Comparison of ENCODE assay signal across 7 cellular contexts in the genomic region with DNA sequence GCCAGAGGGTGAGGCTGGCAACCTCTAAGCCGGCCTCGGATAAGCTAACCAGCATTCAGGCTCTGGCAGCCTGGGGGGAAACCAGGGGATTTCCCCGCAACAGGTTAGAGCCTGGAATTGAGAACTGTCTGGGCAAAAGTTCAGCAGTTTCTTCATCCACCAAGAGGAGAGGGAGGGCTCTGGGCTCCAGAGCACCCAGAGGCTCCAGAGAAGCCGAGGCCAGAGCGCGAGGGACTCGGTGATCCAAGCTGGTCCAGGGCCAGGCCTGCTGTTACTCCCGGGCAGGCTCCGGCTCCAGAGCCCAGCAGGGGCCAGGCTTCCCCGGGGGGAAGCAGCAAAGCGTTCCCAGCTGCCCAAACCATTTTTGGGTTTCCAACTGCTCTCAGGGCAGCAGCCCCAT. TPM values are rescaled to one million over a fixed set of nuclear protein-coding genes. Genes with fewer than 3 reads are reported as not detected.
DNase-seq lines count a peak whose midpoint lies in the region; ATAC-seq and TF ChIP-seq lines count a peak whose summit lies in the region.
"Had no signal": no experiment of that assay in that cellular context is flagged by ENCODE, and none has a peak within 500 bp of the region (broad histone marks: within the 10 kb centered on the region; RNA-seq: fewer than 3 reads in every experiment).

No MANE protein-coding gene starts in this region.

- peaks cover 55% of the 10 kb centered on the region for H3K4me1 Mint-ChIP-seq in activated T-cell treated with anti-CD3 and anti-CD28 coated beads, Interleukin-2, amount 50 U/mL, for 24 hours (ENCODE audit: low read depth)

- H3K27ac Mint-ChIP-seq in activated T-cell treated with anti-CD3 and anti-CD28 coated beads, Interleukin-2, amount 50 U/mL, for 24 hours: peak overlapping the region; percentile 92

- no peaks in the 10 kb centered on the region for H3K9me3 Mint-ChIP-seq in activated T-cell treated with anti-CD3 and anti-CD28 coated beads, Interleukin-2, amount 50 U/mL, for 24 hours

- TF ChIP-seq EP300 in upper lobe of left lung (IDR thresholded peaks at IDR 0.05): no peak

- no peaks in the 10 kb centered on the region for H3K9me3 ChIP-seq in upper lobe of left lung

- H3K36me3 Mint-ChIP-seq in activated T-cell treated with anti-CD3 and anti-CD28 coated beads, Interleukin-2, amount 50 U/mL, for 24 hours (ENCODE audit: low read depth): peaks cover 77% of the 10 kb centered on the region

- peak in 1 of 2 donors; percentile 38 for ATAC-seq in upper lobe of left lung (ENCODE audit: low FRiP score in 2 of 2)
- no peak for ATAC-seq in GM21723 (IDR thresholded peaks at IDR 0.05; ENCODE audit: unreplicated experiment)

- TF ChIP-seq CTCF in upper lobe of left lung (IDR thresholded peaks at IDR 0.05): no peak

- peaks cover 29 to 43% (median 34%) of the 10 kb centered on the region in 4 donors for H3K4me1 ChIP-seq in upper lobe of left lung

- no peaks in the 10 kb centered on the region for H3K27me3 ChIP-seq in upper lobe of left lung

- H3K27me3 Mint-ChIP-seq in activated T-cell treated with anti-CD3 and anti-CD28 coated beads, Interleukin-2, amount 50 U/mL, for 24 hours: no peaks in the 10 kb centered on the region

- no peak overlapping the region for H3K4me3 Mint-ChIP-seq in activated T-cell treated with anti-CD3 and anti-CD28 coated beads, Interleukin-2, amount 50 U/mL, for 24 hours

- TF ChIP-seq POLR2A in upper lobe of left lung (IDR thresholded peaks at IDR 0.05): no peak

- 39 to 76% methylated on average over 2 to 11 of the region's 11 CpGs for WGBS in upper lobe of left lung, 2 donors

- peaks cover 7 to 80% (median 45%) of the 10 kb centered on the region in 4 donors for H3K36me3 ChIP-seq in upper lobe of left lung

- H3K27ac ChIP-seq in upper lobe of left lung: peak overlapping the region; percentile 49 to 76 (median 65)

- H3K4me3 ChIP-seq in upper lobe of left lung: no peak overlapping the region

- no peak for DNase-seq in activated T-cell treated with anti-CD3 and anti-CD28 coated beads, Interleukin-2, amount 50 U/mL, for 24 hours
- DNase-seq in activated T-cell treated with anti-CD3 and anti-CD28 coated beads for 4 hours (no peak), kidney tubule cell (ENCODE audit: low spot score) (peak; percentile 19), upper lobe of left lung (peak; percentile 79 to 82)
- DNase-seq in activated CD8-positive, alpha-beta memory T cell treated with anti-CD3 and anti-CD28 coated beads, Interleukin-2, amount 50 U/mL, for 48 hours: no peak
- DNase-seq: foreskin melanocyte had no signal

RNA-seq across cellular contexts. Expression of a gene that starts 13.3 kb away (rescaled TPM):
- 10 to 100 TPM; 11.4 to 58.7 (median 31.1) TPM for total RNA-seq in upper lobe of left lung

RNA-seq across cellular contexts. Expression of a gene that starts 17.5 kb away (rescaled TPM):
- total RNA-seq in upper lobe of left lung: 100 to 1,000 TPM in 2 of 6 donors, 10 to 100 TPM in 4; 52.4 to 226 (median 68.3) TPM

RNA-seq across cellular contexts. Expression of a gene that starts 32.4 kb away (rescaled TPM):
- 10 to 100 TPM in 1 of 6 donors, 1 to 10 TPM in 5; 2.1 to 11.1 (median 8.7) TPM for total RNA-seq in upper lobe of left lung

RNA-seq across cellular contexts. Expression of a gene that starts 46.3 kb away (rescaled TPM):
- 1 to 10 TPM in 3 of 6 donors, not detected in 3; 1.4 to 4.2 (median 2.0) TPM for total RNA-seq in upper lobe of left lung

RNA-seq across cellular contexts. Expression of a gene that starts 49.3 kb away (rescaled TPM):
- total RNA-seq in upper lobe of left lung: 100 to 1,000 TPM; 125 to 750 (median 400) TPM

Comparison
In these comparisons a context has a peak if more than half of its experiments do, and no peak if none do; other contexts are left out.
1. DNase-seq: peak in kidney tubule cell (single experiment) and upper lobe of left lung (2 of 2); none in activated T-cell treated with anti-CD3 and anti-CD28 coated beads, Interleukin-2, amount 50 U/mL, for 24 hours (single experiment), activated T-cell treated with anti-CD3 and anti-CD28 coated beads for 4 hours (single experiment) and activated CD8-positive, alpha-beta memory T cell treated with anti-CD3 and anti-CD28 coated beads, Interleukin-2, amount 50 U/mL, for 48 hours (single experiment).